Comparison of ENCODE assay signal across 25 cellular contexts in the genomic region with DNA sequence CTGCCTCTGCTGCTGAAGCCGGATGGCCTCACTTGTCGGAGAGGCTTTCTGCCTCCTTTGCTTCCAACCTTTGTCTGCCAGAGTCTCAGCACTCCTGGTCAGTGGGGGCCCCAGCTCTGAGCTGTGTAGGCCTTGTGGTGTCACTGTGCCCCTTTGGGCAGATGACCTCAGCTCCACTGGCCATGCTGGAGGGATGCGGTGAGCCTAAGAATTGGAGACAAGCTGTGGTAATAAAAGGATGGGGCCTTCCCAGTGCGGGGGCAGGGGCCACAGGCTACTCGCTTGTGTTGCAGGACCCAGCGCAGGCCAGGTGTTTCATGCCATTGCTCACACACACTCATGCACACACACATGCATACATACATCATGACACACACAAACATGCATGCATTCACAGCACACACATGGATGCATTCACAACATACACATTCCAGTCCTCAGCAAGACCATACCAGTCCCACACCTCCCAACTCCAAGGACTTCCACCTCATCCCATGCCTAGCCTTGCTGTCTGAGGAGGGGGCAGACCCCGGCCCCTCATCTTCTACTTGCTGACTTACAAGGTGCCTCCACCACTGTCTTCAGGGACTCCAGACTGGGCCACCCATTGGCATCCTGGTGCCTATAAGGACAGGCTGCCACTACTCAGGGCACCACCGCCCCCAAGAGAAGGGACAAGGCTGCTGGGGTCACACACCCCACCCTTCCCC.
DNase-seq lines count a peak whose midpoint lies in the region; ATAC-seq and TF ChIP-seq lines count a peak whose summit lies in the region.
"Had no signal": no experiment of that assay in that cellular context is flagged by ENCODE, and none has a peak within 500 bp of the region (broad histone marks: within the 10 kb centered on the region; RNA-seq: fewer than 3 reads in every experiment).

No MANE protein-coding gene starts in this region.

- no peak overlapping the region for H3K4me3 Mint-ChIP-seq in chondrocyte (ENCODE audit: unreplicated experiment)
- H3K4me3 Mint-ChIP-seq in naive thymus-derived CD8-positive, alpha-beta T cell = no peak overlapping the region
- H3K4me3 Mint-ChIP-seq: CD8-positive, alpha-beta T cell; mesothelial cell of epicardium; nephron; T-helper 1 cell treated with Interleukin-12 subunit alpha and Interleukin-12 subunit beta and Interleukin-4 antibody, amounts not matched to agents 30 μg/mL and 1 μg/mL, for 36 hours had no signal

- H2BK15ac ChIP-seq in neuronal stem cell (ENCODE audit: low read length) = no peak overlapping the region

- H2BK5ac ChIP-seq in neuronal stem cell (ENCODE audit: low read length) = no peak overlapping the region

- no peaks in the 10 kb centered on the region for H3K27me3 Mint-ChIP-seq in chondrocyte (ENCODE audit: low read depth)
- peaks cover 19 to 59% (median 32%) of the 10 kb centered on the region in 5 donors for H3K27me3 Mint-ChIP-seq in naive thymus-derived CD8-positive, alpha-beta T cell

- H3K27ac Mint-ChIP-seq in chondrocyte (ENCODE audit: unreplicated experiment) = no peak overlapping the region
- peak overlapping the region in 1 of 10 donors; percentile 7 for H3K27ac Mint-ChIP-seq in naive thymus-derived CD8-positive, alpha-beta T cell
- H3K27ac Mint-ChIP-seq: CD8-positive, alpha-beta T cell; mesothelial cell of epicardium had no signal

- H2AK5ac ChIP-seq in neuronal stem cell (ENCODE audit: low read depth, low read length) = peak overlapping the region; percentile 46

- no peak overlapping the region for H2BK12ac ChIP-seq in neuronal stem cell (ENCODE audit: low read length)

- H3K9me3 ChIP-seq in neuronal stem cell (replicated peaks in 1 of 2; ENCODE audit: control insufficient read depth in 2 of 2, insufficient read depth in 1 of 2, low read depth in 1 of 2, low read length in 2 of 2) (peaks cover 0 to 2% of the 10 kb centered on the region in 2 donors), transverse colon (no peaks in the 10 kb centered on the region)
- H3K9me3 ChIP-seq: left ventricle myocardium inferior, right atrium auricular region had no signal

- H3K4me3 ChIP-seq in neuronal stem cell (ENCODE audit: low read length in 2 of 2) (no peak overlapping the region), transverse colon (no peak overlapping the region)
- H3K4me3 ChIP-seq: left ventricle myocardium inferior, right atrium auricular region, SK-N-MC had no signal

- no peak overlapping the region for H4K91ac ChIP-seq in neuronal stem cell (ENCODE audit: low read depth, low read length, poor library complexity)

- no peak overlapping the region for H2BK120ac ChIP-seq in neuronal stem cell (ENCODE audit: low read depth, low read length)

- H3K4me1 Mint-ChIP-seq in chondrocyte (ENCODE audit: low read depth) = peaks cover 18% of the 10 kb centered on the region
- peaks cover 7 to 28% (median 11%) of the 10 kb centered on the region in 4 donors for H3K4me1 Mint-ChIP-seq in naive thymus-derived CD8-positive, alpha-beta T cell

- peak overlapping the region; percentile 84 for H3K18ac ChIP-seq in neuronal stem cell (ENCODE audit: low read length)

- no peak overlapping the region for H3K4me2 ChIP-seq in neuronal stem cell (ENCODE audit: insufficient read depth, low read length, poor library complexity, severe bottlenecking)
- H3K4me2 ChIP-seq: KMS-11 had no signal

- ATAC-seq in naive thymus-derived CD8-positive, alpha-beta T cell = no peak
- ATAC-seq: CD8-positive, alpha-beta T cell had no signal

- no peak overlapping the region for H4K8ac ChIP-seq in neuronal stem cell (ENCODE audit: low read depth, low read length)

- no peaks in the 10 kb centered on the region for H3K9me3 Mint-ChIP-seq in chondrocyte (ENCODE audit: low read depth)
- H3K9me3 Mint-ChIP-seq in naive thymus-derived CD8-positive, alpha-beta T cell = no peaks in the 10 kb centered on the region
- H3K9me3 Mint-ChIP-seq: CD8-positive, alpha-beta T cell; immature natural killer cell; mesothelial cell of epicardium; nephron; T-helper 1 cell treated with Interleukin-12 subunit alpha and Interleukin-12 subunit beta and Interleukin-4 antibody, amounts not matched to agents 30 μg/mL and 1 μg/mL, for 36 hours had no signal

- peak overlapping the region; percentile 64 for H3K14ac ChIP-seq in neuronal stem cell (ENCODE audit: low read length)

- intact Hi-C loops in transverse colon (cut with DNase I; ENCODE audit: low total_unique reads) = loop anchor here (5.0 to 10.0 kb wide), 2 partner anchors 124 to 388 kb away; no protein-coding TSS in a partner anchor

- H2AFZ ChIP-seq in neuronal stem cell (ENCODE audit: low read length) = no peak overlapping the region
- H2AFZ ChIP-seq: parathyroid adenoma had no signal

- no peaks in the 10 kb centered on the region for H3K36me3 Mint-ChIP-seq in chondrocyte (ENCODE audit: low read depth)
- no peaks in the 10 kb centered on the region for H3K36me3 Mint-ChIP-seq in naive thymus-derived CD8-positive, alpha-beta T cell
- H3K36me3 Mint-ChIP-seq: CD8-positive, alpha-beta T cell; immature natural killer cell; mesothelial cell of epicardium had no signal

- H3K36me3 ChIP-seq in neuronal stem cell (replicated peaks in 1 of 2; ENCODE audit: control insufficient read depth in 2 of 2, insufficient read depth in 2 of 2, low read length in 2 of 2) (no peaks in the 10 kb centered on the region), transverse colon (no peaks in the 10 kb centered on the region)
- H3K36me3 ChIP-seq: left ventricle myocardium inferior, right atrium auricular region had no signal

- DNase-seq in EH (ENCODE audit: low read depth) = peak; percentile 23
- peak; percentile 42 for DNase-seq in M059J (ENCODE audit: low read depth)
- DNase-seq in chondrocyte (ENCODE audit: low spot score) = peak; percentile 69
- DNase-seq in neuronal stem cell (ENCODE audit: low spot score) = no peak
- no peak for DNase-seq in transverse colon
- no peak for DNase-seq in naive thymus-derived CD8-positive, alpha-beta T cell
- DNase-seq in GM13976 (ENCODE audit: low spot score) = no peak
- DNase-seq: activated CD4-positive, alpha-beta T cell treated with anti-CD3 and anti-CD28 coated beads for 4 hours; CD8-positive, alpha-beta T cell; foreskin melanocyte; GOT3; immature natural killer cell; left ventricle myocardium inferior; NCI-H187 treated with DMSO at 0.1 percent for 48 hours; NCI-H748 treated with DMSO at 0.1 percent for 48 hours; stimulated activated CD4-positive, alpha-beta T cell treated with anti-CD3 and anti-CD28 coated beads, Interleukin-12 subunit alpha, Interleukin-12 subunit beta, amount 100 ng/mL, for 4 hours; stimulated activated CD4-positive, alpha-beta T cell treated with anti-CD3 and anti-CD28 coated beads, Interleukin-4, amount 100 ng/mL, for 24 hours; stimulated activated naive CD4-positive, alpha-beta T cell had no signal

- H3K23ac ChIP-seq in neuronal stem cell (ENCODE audit: low read depth, low read length, poor library complexity) = peak overlapping the region; percentile 12

- H3K4ac ChIP-seq in neuronal stem cell (ENCODE audit: low read length) = peak overlapping the region; percentile 5

- in situ Hi-C loops in transverse colon (cut with MboI; ENCODE audit: low pct_ligation_motif_present in 1 of 4, low pct_unique_long_range_greater_than_20kb in 1 of 4, low sequenced_read_pairs in 3 of 4) = loop anchor here in 2 of 4 donors (25.0 kb wide), 1 partner anchor 398 kb away; no protein-coding TSS in a partner anchor
- in situ Hi-C loops in GM13976 (cut with MboI; ENCODE audit: low sequenced_read_pairs, unreplicated experiment) = no loop called here

- TF ChIP-seq EP300 in transverse colon (IDR thresholded peaks at IDR 0.05; ENCODE audit: low read depth) = no peak

- WGBS in neuronal stem cell (ENCODE audit: extremely low coverage in 2 of 2, insufficient read length in 2 of 2, insufficient replicate concordance in 1 of 2), 2 donors = no CpG with 5 or more reads among the region's 8 CpGs
- 99 to 100% methylated on average over 1 to 8 of the region's 8 CpGs for WGBS in transverse colon (ENCODE audit: low coverage in 1 of 2), 2 donors

- TF ChIP-seq CTCF in chondrocyte (IDR thresholded peaks at IDR 0.05) (no peak), transverse colon (IDR thresholded peaks at IDR 0.05) (no peak), GM13976 (IDR thresholded peaks at IDR 0.05; ENCODE audit: borderline replicate concordance, control extremely low read depth, extremely low read depth, insufficient read depth, missing control alignments) (no peak)

- H3K9ac ChIP-seq in neuronal stem cell (ENCODE audit: low read depth, low read length, poor library complexity) = peak overlapping the region; percentile 25
- H3K9ac ChIP-seq: KMS-11, parathyroid adenoma had no signal

- POLR2A ChIA-PET in naive thymus-derived CD8-positive, alpha-beta T cell (lab: Charles Lee) = no interaction called here

- peaks cover 2% of the 10 kb centered on the region for H3K79me1 ChIP-seq in neuronal stem cell (ENCODE audit: low read depth, low read length)

- H3K27ac ChIP-seq in neuronal stem cell (replicated peaks; ENCODE audit: low read length) (no peak overlapping the region), transverse colon (no peak overlapping the region)
- H3K27ac ChIP-seq: KMS-11, left ventricle myocardium inferior, parathyroid adenoma, right atrium auricular region, SK-N-MC had no signal

- TF ChIP-seq POLR2A in transverse colon (IDR thresholded peaks at IDR 0.05) = no peak

- peaks cover 9 to 14% of the 10 kb centered on the region in 2 donors for H3K4me1 ChIP-seq in neuronal stem cell (ENCODE audit: control insufficient read depth in 2 of 2, insufficient read depth in 1 of 2, low read depth in 1 of 2, low read length in 2 of 2)
- H3K4me1 ChIP-seq in transverse colon = peaks cover 15 to 21% (median 20%) of the 10 kb centered on the region in 4 donors
- H3K4me1 ChIP-seq: parathyroid adenoma had no signal

- no peaks in the 10 kb centered on the region for H3K27me3 ChIP-seq in neuronal stem cell (ENCODE audit: control insufficient read depth in 3 of 3, insufficient read depth in 3 of 3, low read depth in 1 of 3, low read length in 3 of 3)
- no peaks in the 10 kb centered on the region for H3K27me3 ChIP-seq in transverse colon
- H3K27me3 ChIP-seq: right atrium auricular region had no signal

Comparison
In these comparisons a context has a peak if more than half of its experiments do, and no peak if none do; other contexts are left out.
1. DNase-seq: peak in EH (single experiment), M059J (single experiment) and chondrocyte (single experiment); none in neuronal stem cell (single experiment), transverse colon (single experiment), naive thymus-derived CD8-positive, alpha-beta T cell (0 of 10) and GM13976 (single experiment).